1 cellular context compared by ENCODE assay signal in genomic region chr13:65843314-65843731, GRCh38.
TF ChIP-seq lines count a peak whose summit lies in the region.

No MANE protein-coding gene starts in this region.

TF ChIP-seq in HepG2, 621 proteins besides CTCF, POLR2A, EP300 and RAD21 (continued from another document):
- TF ChIP-seq, protein P1, sequence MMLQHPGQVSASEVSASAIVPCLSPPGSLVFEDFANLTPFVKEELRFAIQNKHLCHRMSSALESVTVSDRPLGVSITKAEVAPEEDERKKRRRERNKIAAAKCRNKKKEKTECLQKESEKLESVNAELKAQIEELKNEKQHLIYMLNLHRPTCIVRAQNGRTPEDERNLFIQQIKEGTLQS (CRISPR knock-in tag; IDR thresholded peaks at IDR 0.05) = no peak
- TF ChIP-seq KDM5B (CRISPR knock-in tag; IDR thresholded peaks at IDR 0.05; ENCODE audit: borderline replicate concordance) (no peak), ARNT (IDR thresholded peaks at IDR 0.05) (no peak), ZNF703 (CRISPR knock-in tag; IDR thresholded peaks at IDR 0.05; ENCODE audit: borderline replicate concordance) (no peak), HNRNPK (IDR thresholded peaks at IDR 0.05; ENCODE audit: low read depth, low read length, poor library complexity, severe bottlenecking) (no peak), ZFP36L2 (CRISPR knock-in tag; IDR thresholded peaks at IDR 0.05) (no peak), ZNF235 (CRISPR knock-in tag; IDR thresholded peaks at IDR 0.05; ENCODE audit: borderline replicate concordance) (no peak), ZNF564 (CRISPR knock-in tag; IDR thresholded peaks at IDR 0.05) (no peak), GTF2F1 (IDR thresholded peaks at IDR 0.05; ENCODE audit: low read length) (no peak), IKZF1 (IDR thresholded peaks at IDR 0.05) (no peak), SMAD3 (CRISPR knock-in tag; IDR thresholded peaks at IDR 0.05) (no peak), RFX1 (IDR thresholded peaks at IDR 0.05) (no peak), MYC (CRISPR knock-in tag; IDR thresholded peaks at IDR 0.05; ENCODE audit: borderline replicate concordance) (no peak), ZNF589 (CRISPR knock-in tag; conservative IDR thresholded peaks at IDR 0.05) (no peak), IRF2 (CRISPR knock-in tag; IDR thresholded peaks at IDR 0.05) (no peak)
- TF ChIP-seq, protein P2, sequence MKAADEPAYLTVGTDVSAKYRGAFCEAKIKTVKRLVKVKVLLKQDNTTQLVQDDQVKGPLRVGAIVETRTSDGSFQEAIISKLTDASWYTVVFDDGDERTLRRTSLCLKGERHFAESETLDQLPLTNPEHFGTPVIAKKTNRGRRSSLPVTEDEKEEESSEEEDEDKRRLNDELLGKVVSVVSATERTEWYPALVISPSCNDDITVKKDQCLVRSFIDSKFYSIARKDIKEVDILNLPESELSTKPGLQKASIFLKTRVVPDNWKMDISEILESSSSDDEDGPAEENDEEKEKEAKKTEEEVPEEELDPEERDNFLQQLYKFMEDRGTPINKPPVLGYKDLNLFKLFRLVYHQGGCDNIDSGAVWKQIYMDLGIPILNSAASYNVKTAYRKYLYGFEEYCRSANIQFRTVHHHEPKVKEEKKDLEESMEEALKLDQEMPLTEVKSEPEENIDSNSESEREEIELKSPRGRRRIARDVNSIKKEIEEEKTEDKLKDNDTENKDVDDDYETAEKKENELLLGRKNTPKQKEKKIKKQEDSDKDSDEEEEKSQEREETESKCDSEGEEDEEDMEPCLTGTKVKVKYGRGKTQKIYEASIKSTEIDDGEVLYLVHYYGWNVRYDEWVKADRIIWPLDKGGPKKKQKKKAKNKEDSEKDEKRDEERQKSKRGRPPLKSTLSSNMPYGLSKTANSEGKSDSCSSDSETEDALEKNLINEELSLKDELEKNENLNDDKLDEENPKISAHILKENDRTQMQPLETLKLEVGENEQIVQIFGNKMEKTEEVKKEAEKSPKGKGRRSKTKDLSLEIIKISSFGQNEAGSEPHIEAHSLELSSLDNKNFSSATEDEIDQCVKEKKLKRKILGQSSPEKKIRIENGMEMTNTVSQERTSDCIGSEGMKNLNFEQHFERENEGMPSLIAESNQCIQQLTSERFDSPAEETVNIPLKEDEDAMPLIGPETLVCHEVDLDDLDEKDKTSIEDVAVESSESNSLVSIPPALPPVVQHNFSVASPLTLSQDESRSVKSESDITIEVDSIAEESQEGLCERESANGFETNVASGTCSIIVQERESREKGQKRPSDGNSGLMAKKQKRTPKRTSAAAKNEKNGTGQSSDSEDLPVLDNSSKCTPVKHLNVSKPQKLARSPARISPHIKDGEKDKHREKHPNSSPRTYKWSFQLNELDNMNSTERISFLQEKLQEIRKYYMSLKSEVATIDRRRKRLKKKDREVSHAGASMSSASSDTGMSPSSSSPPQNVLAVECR (CRISPR knock-in tag; IDR thresholded peaks at IDR 0.05; ENCODE audit: borderline replicate concordance) = no peak
